17 cellular contexts compared by ENCODE assay signal in the genomic region with DNA sequence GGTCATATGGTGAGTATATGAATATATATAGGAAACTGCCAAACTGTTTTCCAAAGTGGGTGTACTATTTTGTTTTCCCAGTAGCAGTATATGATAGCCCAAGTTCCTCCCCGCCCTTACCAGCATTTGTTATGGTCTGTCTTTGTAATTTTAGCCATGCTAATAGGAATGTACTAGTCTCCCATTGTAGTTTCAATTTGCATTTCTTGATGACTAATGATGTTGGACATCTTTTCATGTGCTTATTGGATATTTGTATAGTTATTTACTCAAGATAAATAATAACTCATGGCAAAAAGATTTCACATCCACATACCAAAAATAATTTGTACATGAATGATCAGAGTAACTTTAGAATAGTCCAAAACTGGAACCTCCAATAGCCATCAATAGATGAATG.
DNase-seq lines count a peak whose midpoint lies in the region; TF ChIP-seq lines count a peak whose summit lies in the region.
"Had no signal": no experiment of that assay in that cellular context is flagged by ENCODE, and none has a peak within 500 bp of the region (broad histone marks: within the 10 kb centered on the region; RNA-seq: fewer than 3 reads in every experiment).

No MANE protein-coding gene starts in this region.

- TF ChIP-seq CTCF in epithelial cell of esophagus (IDR thresholded peaks at IDR 0.05; ENCODE audit: insufficient read depth, low read depth, low read length, missing control alignments), result no peak

- peak; percentile 58 for DNase-seq in EH (ENCODE audit: low read depth)
- peak; percentile 69 for DNase-seq in LHCN-M2 (ENCODE audit: low read depth)
- DNase-seq in epithelial cell of esophagus (ENCODE audit: low read depth), result peak; percentile 51
- peak; percentile 37 for DNase-seq in iris pigment epithelial cell (ENCODE audit: low read depth)
- no peak for DNase-seq in stimulated activated naive CD4-positive, alpha-beta T cell (lab: John Stamatoyannopoulos, UW)
- no peak for DNase-seq in NCI-H510A (lab: John Stamatoyannopoulos, UW)
- DNase-seq in NCI-H524 (lab: John Stamatoyannopoulos, UW), result no peak
- DNase-seq: C1 segment of cervical spinal cord; CD8-positive, alpha-beta memory T cell; DMS53; NCI-H1417; NCI-H187; NCI-H2107; NCI-H524 treated with DMSO at 0.1 percent for 48 hours; RPMI8226; SIG-M5 had no signal

- no peak overlapping the region for H3K4me3 ChIP-seq in epithelial cell of esophagus (ENCODE audit: low read length)
- H3K4me3 ChIP-seq: HAP-1 had no signal

Comparison
In these comparisons a context has a peak if more than half of its experiments do, and no peak if none do; other contexts are left out.
1. DNase-seq: peak in EH (single experiment), LHCN-M2 (single experiment), epithelial cell of esophagus (single experiment) and iris pigment epithelial cell (single experiment); none in stimulated activated naive CD4-positive, alpha-beta T cell (0 of 6), NCI-H510A (single experiment) and NCI-H524 (0 of 2).